Comparison of ENCODE assay signal across 8 cellular contexts in genomic region chr17:42536372-42537155, GRCh38. TPM values are rescaled to one million over a fixed set of nuclear protein-coding genes. Genes with fewer than 3 reads are reported as not detected.
DNase-seq lines count a peak whose midpoint lies in the region; ATAC-seq and TF ChIP-seq lines count a peak whose summit lies in the region.

No MANE protein-coding gene starts in this region.

- H3K4me3 Mint-ChIP-seq in CD14-positive monocyte (peak overlapping the region; percentile 80 to 88), memory B cell (peak overlapping the region; percentile 88)
- H3K4me3 Mint-ChIP-seq in activated CD8-positive, alpha-beta T cell treated with anti-CD3 and anti-CD28 coated beads for 36 hours, result peak overlapping the region; percentile 84
- H3K4me3 Mint-ChIP-seq in effector memory CD8-positive, alpha-beta T cell, result peak overlapping the region; percentile 79 to 83

- POLR2A ChIA-PET in activated CD8-positive, alpha-beta T cell treated with anti-CD3 and anti-CD28 coated beads for 36 hours (lab: Charles Lee), result interaction anchor here (0.6 to 1.5 kb wide), 7 partner anchors 9 to 328 kb away, joined by 3 to 6 read pairs (median 3); partner anchors contain the start of genes CAVIN1 and PSMC3IP

- H3K9me3 Mint-ChIP-seq in CD14-positive monocyte (no peaks in the 10 kb centered on the region), memory B cell (no peaks in the 10 kb centered on the region)
- H3K9me3 Mint-ChIP-seq in activated CD8-positive, alpha-beta T cell treated with anti-CD3 and anti-CD28 coated beads for 36 hours, result no peaks in the 10 kb centered on the region
- no peaks in the 10 kb centered on the region for H3K9me3 Mint-ChIP-seq in effector memory CD8-positive, alpha-beta T cell

- TF ChIP-seq CTCF in CD14-positive monocyte (IDR thresholded peaks at IDR 0.05), result no peak
- TF ChIP-seq CTCF in activated CD8-positive, alpha-beta T cell treated with anti-CD3 and anti-CD28 coated beads for 36 hours (IDR thresholded peaks at IDR 0.05), result no peak

- H3K36me3 Mint-ChIP-seq in CD14-positive monocyte (peaks cover 23 to 35% of the 10 kb centered on the region in 2 donors), memory B cell (peaks cover 4% of the 10 kb centered on the region)
- H3K36me3 Mint-ChIP-seq in activated CD8-positive, alpha-beta T cell treated with anti-CD3 and anti-CD28 coated beads for 36 hours (ENCODE audit: low read depth), result peaks cover 22% of the 10 kb centered on the region
- H3K36me3 Mint-ChIP-seq in effector memory CD8-positive, alpha-beta T cell (ENCODE audit: insufficient read depth), result peaks cover 13% of the 10 kb centered on the region

- H3K27ac Mint-ChIP-seq in CD14-positive monocyte (peak overlapping the region in 6 of 7 donors; percentile 43 to 87 (median 54)), memory B cell (peak overlapping the region; percentile 92)
- H3K27ac Mint-ChIP-seq in activated CD8-positive, alpha-beta T cell treated with anti-CD3 and anti-CD28 coated beads for 36 hours, result peak overlapping the region; percentile 73
- peak overlapping the region in 1 of 2 donors; percentile 35 for H3K27ac Mint-ChIP-seq in effector memory CD8-positive, alpha-beta T cell

- peak; percentile 62 for ATAC-seq in GM19328 (IDR thresholded peaks at IDR 0.05; ENCODE audit: unreplicated experiment)
- peak; percentile 68 for ATAC-seq in HG03432 (IDR thresholded peaks at IDR 0.05; ENCODE audit: unreplicated experiment)
- ATAC-seq in activated CD8-positive, alpha-beta T cell treated with anti-CD3 and anti-CD28 coated beads for 36 hours, result peak; percentile 71
- peak; percentile 65 for ATAC-seq in effector memory CD8-positive, alpha-beta T cell (replicated peaks)
- ATAC-seq in memory B cell (ENCODE audit: low read depth), result peak; percentile 55

- CTCF ChIA-PET in activated CD8-positive, alpha-beta T cell treated with anti-CD3 and anti-CD28 coated beads for 36 hours (lab: Charles Lee), result interaction anchor here (0.8 to 2.2 kb wide), 9 partner anchors 9 to 352 kb away, joined by 3 to 12 read pairs (median 6); partner anchors contain the start of gene PSMC3IP

- intact Hi-C loops in CD14-positive monocyte (cut with micrococcal nuclease), result no loop called here
- intact Hi-C loops in activated CD8-positive, alpha-beta T cell treated with anti-CD3 and anti-CD28 coated beads for 36 hours (cut with micrococcal nuclease), result no loop called here

- DNase-seq in CD14-positive monocyte (ENCODE audit: low spot score) (peak; percentile 62), NCI-H748 (lab: John Stamatoyannopoulos, UW; ENCODE audit: unreplicated experiment) (peak; percentile 88), memory B cell (ENCODE audit: low spot score in 2 of 2) (peak in 1 of 2 donors; percentile 48)
- DNase-seq in activated CD8-positive, alpha-beta T cell treated with anti-CD3 and anti-CD28 coated beads for 36 hours, result peak; percentile 82
- DNase-seq in effector memory CD8-positive, alpha-beta T cell, result peak; percentile 46 to 49 (median 47)
- DNase-seq in stimulated activated CD8-positive, alpha-beta memory T cell treated with anti-CD3 and anti-CD28 coated beads, Interleukin-12 subunit alpha, Interleukin-12 subunit beta, amount 100 ng/mL, for 24 hours (ENCODE audit: extremely low read depth), result peak; percentile 46

- peaks cover 0 to 3% (median 0%) of the 10 kb centered on the region in 3 donors for H3K27me3 Mint-ChIP-seq in CD14-positive monocyte (ENCODE audit: low read depth in 3 of 3)
- H3K27me3 Mint-ChIP-seq in activated CD8-positive, alpha-beta T cell treated with anti-CD3 and anti-CD28 coated beads for 36 hours, result no peaks in the 10 kb centered on the region
- no peaks in the 10 kb centered on the region for H3K27me3 Mint-ChIP-seq in effector memory CD8-positive, alpha-beta T cell
- H3K27me3 Mint-ChIP-seq in memory B cell, result no peaks in the 10 kb centered on the region

- H3K4me1 Mint-ChIP-seq in CD14-positive monocyte (peaks cover 29% of the 10 kb centered on the region), memory B cell (peaks cover 18% of the 10 kb centered on the region)
- H3K4me1 Mint-ChIP-seq in activated CD8-positive, alpha-beta T cell treated with anti-CD3 and anti-CD28 coated beads for 36 hours (ENCODE audit: low read depth), result peaks cover 35% of the 10 kb centered on the region
- H3K4me1 Mint-ChIP-seq in effector memory CD8-positive, alpha-beta T cell (ENCODE audit: low read depth in 2 of 2), result peaks cover 29 to 30% of the 10 kb centered on the region in 2 donors

RNA-seq across cellular contexts. Expression of gene NAGLU, which starts 0.5 kb away (rescaled TPM):
- 10 to 100 TPM; 10.4 to 24.9 TPM for polyA plus RNA-seq in CD14-positive monocyte
- 10 to 100 TPM; 10.8 to 11.4 TPM for total RNA-seq in activated CD8-positive, alpha-beta T cell treated with anti-CD3 and anti-CD28 coated beads for 36 hours

RNA-seq across cellular contexts. Expression of gene HSD17B1, which starts 16.2 kb away (rescaled TPM):
- under 1 TPM; 0.19 to 0.27 TPM for polyA plus RNA-seq in CD14-positive monocyte
- total RNA-seq in activated CD8-positive, alpha-beta T cell treated with anti-CD3 and anti-CD28 coated beads for 36 hours, result under 1 TPM; 0.43 to 0.49 TPM

RNA-seq across cellular contexts. Expression of gene COASY, which starts 25.4 kb away (rescaled TPM):
- polyA plus RNA-seq in CD14-positive monocyte, result 10 to 100 TPM; 52.6 to 57.9 TPM
- 10 to 100 TPM; 59.5 to 60.9 TPM for total RNA-seq in activated CD8-positive, alpha-beta T cell treated with anti-CD3 and anti-CD28 coated beads for 36 hours

RNA-seq across cellular contexts. Expression of gene MLX, which starts 30.3 kb away (rescaled TPM):
- polyA plus RNA-seq in CD14-positive monocyte, result 10 to 100 TPM; 61.4 to 63.5 TPM
- total RNA-seq in activated CD8-positive, alpha-beta T cell treated with anti-CD3 and anti-CD28 coated beads for 36 hours, result 10 to 100 TPM; 42.7 to 45.9 TPM

RNA-seq across cellular contexts. Expression of gene PSMC3IP, which starts 41.0 kb away (rescaled TPM):
- not detected for polyA plus RNA-seq in CD14-positive monocyte
- total RNA-seq in activated CD8-positive, alpha-beta T cell treated with anti-CD3 and anti-CD28 coated beads for 36 hours, result 10 to 100 TPM; 18.1 to 21.4 TPM
